ENCODE assay signal across 8 cellular contexts in genomic region chr18:79987566-79987965, GRCh38. TPM values are rescaled to one million over a fixed set of nuclear protein-coding genes. Genes with fewer than 3 reads are reported as not detected.
DNase-seq lines count a peak whose midpoint lies in the region; ATAC-seq, FAIRE-seq and TF ChIP-seq lines count a peak whose summit lies in the region.

No MANE protein-coding gene starts in this region.

- peak overlapping the region; percentile 93 for H3K9ac ChIP-seq in GM12878 (ENCODE audit: control insufficient read depth, insufficient read depth, low read length)

- H3K9me3 ChIP-seq in left ventricle myocardium inferior (replicated peaks) (no peaks in the 10 kb centered on the region), GM12878 (replicated peaks; ENCODE audit: control insufficient read depth, insufficient read depth, low read length) (no peaks in the 10 kb centered on the region), lung (ENCODE audit: control insufficient read depth in 2 of 2, insufficient read depth in 1 of 2, low read length in 1 of 2) (no peaks in the 10 kb centered on the region), uterus (no peaks in the 10 kb centered on the region)

- H3K36me3 ChIP-seq in left ventricle myocardium inferior = peaks cover 6% of the 10 kb centered on the region
- peaks cover 0 to 7% of the 10 kb centered on the region in 2 experiments; a peak in 3 of 4 replicates for H3K36me3 ChIP-seq in GM12878 (ENCODE audit: control insufficient read depth in 2 of 2, insufficient read depth in 2 of 2, low read length in 1 of 2)
- H3K36me3 ChIP-seq in lung (ENCODE audit: control insufficient read depth in 2 of 2, insufficient read depth in 2 of 2, low read length in 2 of 2) = peaks cover 2% of the 10 kb centered on the region in 2 donors
- H3K36me3 ChIP-seq in uterus = no peaks in the 10 kb centered on the region

- no peak for DNase-seq in left ventricle myocardium inferior
- no peak for DNase-seq in Right ventricle myocardium inferior (ENCODE audit: missing footprints)
- no peak for DNase-seq in GM12878 (ENCODE audit: low read depth, low spot score)
- no peak for DNase-seq in lung (ENCODE audit: low spot score)
- DNase-seq in uterus = no peak
- no peak for DNase-seq in HEK293T (ENCODE audit: extremely low spot score)
- DNase-seq in RPMI8226 = no peak
- no peak for DNase-seq in cerebellar cortex (ENCODE audit: low spot score)

- H3K27me3 ChIP-seq in left ventricle myocardium inferior (ENCODE audit: low read depth) (no peaks in the 10 kb centered on the region), GM12878 (replicated peaks in 1 of 2; ENCODE audit: control insufficient read depth in 2 of 2, insufficient read depth in 2 of 2, low read length in 1 of 2) (no peaks in the 10 kb centered on the region), lung (ENCODE audit: control insufficient read depth, insufficient read depth) (no peaks in the 10 kb centered on the region), uterus (no peaks in the 10 kb centered on the region)

- no TSS peak for BruUV-seq in GM12878 (replicated peaks; lab: Mats Ljungman, UMichigan)

- TF ChIP-seq CTCF in left ventricle myocardium inferior (IDR thresholded peaks at IDR 0.05; ENCODE audit: borderline replicate concordance) = no peak
- TF ChIP-seq CTCF in GM12878 (IDR thresholded peaks at IDR 0.05 in 2 of 3, conservative IDR thresholded peaks at IDR 0.05 in 1 of 3; ENCODE audit: control insufficient read depth in 2 of 3, extremely low read depth in 1 of 3, insufficient read depth in 1 of 3, low read depth in 3 of 3, low read length in 3 of 3) = no peak
- TF ChIP-seq CTCF in lung (IDR thresholded peaks at IDR 0.05; ENCODE audit: control extremely low read depth, extremely low read depth) = no peak
- TF ChIP-seq CTCF in uterus (IDR thresholded peaks at IDR 0.05) = no peak

- peaks cover 62% of the 10 kb centered on the region for H3K79me2 ChIP-seq in GM12878 (ENCODE audit: control insufficient read depth, insufficient read depth, low read length)

- RAD21 ChIA-PET in GM12878 (lab: Charles Lee; ENCODE audit: unreplicated experiment) = interaction anchor here (0.5 to 2.1 kb wide), 2 partner anchors 24 to 46 kb away, joined by 3 to 9 read pairs; partner anchors contain the start of genes HSBP1L1 and RBFA

- no peak for TF ChIP-seq RAD21 in GM12878 (IDR thresholded peaks at IDR 0.05; ENCODE audit: insufficient read depth, low read depth, low read length)

- H4K20me1 ChIP-seq in GM12878 (ENCODE audit: control insufficient read depth, insufficient read depth) = peaks cover 2% of the 10 kb centered on the region; the same call in 1 of the 2 replicates

- POLR2A ChIA-PET in GM12878 (lab: Charles Lee) (interaction anchor here (0.9 to 1.1 kb wide), 2 partner anchors 10 to 24 kb away, joined by 3 read pairs; no protein-coding TSS in a partner anchor), HEK293T (lab: Yijun Ruan, JAX) (interaction anchor here (0.8 kb wide), 1 partner anchor 58 kb away, joined by 3 read pairs; no protein-coding TSS in a partner anchor)

- ATAC-seq in Right ventricle myocardium inferior (no peak), GM12878 (no peak), lung (ENCODE audit: insufficient read depth, low FRiP score) (no peak)

- H3K4me1 ChIP-seq in left ventricle myocardium inferior (peaks cover 50% of the 10 kb centered on the region), GM12878 (ENCODE audit: control insufficient read depth, insufficient read depth, low read length) (no peaks in the 10 kb centered on the region), lung (ENCODE audit: control insufficient read depth in 2 of 2, insufficient read depth in 2 of 2, low read length in 2 of 2) (peaks cover 0 to 15% of the 10 kb centered on the region in 2 donors), uterus (no peaks in the 10 kb centered on the region)

- TF ChIP-seq POLR2A in GM12878 (IDR thresholded peaks at IDR 0.05; ENCODE audit: low read depth, low read length) = no peak
- TF ChIP-seq POLR2A in uterus (IDR thresholded peaks at IDR 0.05) = no peak

- in situ Hi-C loops in GM12878 (cut with MboI) = no loop called here

- SMC1A ChIA-PET in GM12878 (lab: Charles Lee; ENCODE audit: uncharacterized antibody, unreplicated experiment) = interaction anchor here (1.1 to 2.2 kb wide), 6 partner anchors 15 to 590 kb away, joined by 3 to 13 read pairs (median 3); partner anchors contain the start of gene HSBP1L1

- WGBS in GM12878 (ENCODE audit: insufficient coverage, insufficient replicate concordance, low lambda C conversion rate, missing lambda C conversion rate) = 0% methylated on average over 6 of the region's 6 CpGs
- WGBS in lung, 2 donors = 1% methylated on average over 6 of the region's 6 CpGs

- peak overlapping the region; percentile 70 for H3K4me2 ChIP-seq in GM12878 (ENCODE audit: control insufficient read depth, insufficient read depth)

- intact Hi-C loops in left ventricle myocardium inferior (cut with micrococcal nuclease) (no loop called here), Right ventricle myocardium inferior (cut with DNase I) (loop anchor here (5.0 kb wide), 2 partner anchors 35 to 120 kb away; partner anchors contain the start of genes ADNP2 and SLC66A2), GM12878 (cut with micrococcal nuclease; ENCODE audit: unreplicated experiment) (loop anchor here (5.0 to 10.0 kb wide), 5 partner anchors 35 to 305 kb away; partner anchors contain the start of genes KCNG2, RBFA and SLC66A2), uterus (cut with DNase I; ENCODE audit: low total_unique reads) (no loop called here)

- H3K4me3 ChIP-seq in left ventricle myocardium inferior = peak overlapping the region; percentile 88
- peak overlapping the region; percentile 72 for H3K4me3 ChIP-seq in GM12878
- peak overlapping the region; percentile 80 for H3K4me3 ChIP-seq in lung
- H3K4me3 ChIP-seq in uterus = peak overlapping the region; percentile 76 to 97

- CTCF ChIA-PET in GM12878 (lab: Yijun Ruan, JAX) (interaction anchor here (0.8 to 1.7 kb wide), 9 partner anchors 8 to 274 kb away, joined by 3 to 9 read pairs (median 4); partner anchors contain the start of gene RBFA), HEK293T (lab: Yijun Ruan, JAX) (no interaction called here)

- H2AFZ ChIP-seq in GM12878 (ENCODE audit: control insufficient read depth, low read depth, low read length) = peak overlapping the region; percentile 58

- peak overlapping the region; percentile 98 for H3K27ac ChIP-seq in left ventricle myocardium inferior (replicated peaks)
- peak overlapping the region; percentile 67 for H3K27ac ChIP-seq in GM12878 (ENCODE audit: control insufficient read depth, insufficient read depth)
- H3K27ac ChIP-seq in lung (ENCODE audit: low read depth in 1 of 2, low read length in 1 of 2) = peak overlapping the region in 1 of 2 donors; percentile 81
- peak overlapping the region; percentile 84 to 94 for H3K27ac ChIP-seq in uterus

- no peak for FAIRE-seq in GM12878 (lab: Jason Lieb, UNC)

- TF ChIP-seq EP300 in GM12878 (IDR thresholded peaks at IDR 0.05; ENCODE audit: borderline replicate concordance in 1 of 2, control insufficient read depth in 1 of 2, low read depth in 2 of 2, low read length in 2 of 2) = no peak

RNA-seq across cellular contexts. Expression of gene TXNL4A, which starts 0.8 kb away (rescaled TPM):
- 92.0 TPM for total RNA-seq in left ventricle myocardium inferior
- 90.8 TPM for total RNA-seq in Right ventricle myocardium inferior
- 27.3 and 27.9 TPM in 2 replicates for total RNA-seq in GM12878 (2013; cell fraction: nucleolus; rRNA removed)
- 84.5 and 91.4 TPM in 2 replicates for total RNA-seq in GM12878 (2014; rRNA removed)
- total RNA-seq in GM12878 (2014; rRNA removed; fragmentation: Illumina TruSeq; extraction: Trizol) = 111 and 122 TPM in 2 replicates
- 178 and 181 TPM in 2 replicates for total RNA-seq in GM12878 (2021)
- polyA plus RNA-seq in GM12878 (2011; ENCODE audit: low read depth) = 87.5 TPM
- 172 and 173 TPM in 2 replicates for polyA plus RNA-seq in GM12878 (2011; rRNA removed)
- polyA plus RNA-seq in GM12878 (2011; cell fraction: cytosol; rRNA removed) = 148 and 157 TPM in 2 replicates
- polyA plus RNA-seq in GM12878 (2011; cell fraction: nucleus; rRNA removed) = 64.9 and 77.2 TPM in 2 replicates
- 106 and 119 TPM in 2 replicates for polyA plus RNA-seq in GM12878 (2012)
- polyA plus RNA-seq in GM12878 (2014; fragmentation: Illumina TruSeq; extraction: Trizol) = 18.0 and 62.9 TPM in 2 replicates
- 100 to 1,000 TPM in 1 of 2 experiments, 10 to 100 TPM in 1; 38.4 to 132 TPM for polyA plus RNA-seq in GM12878 (2014; fragmentation: Nextera tagmentation; extraction: Ambion mirVana)
- polyA plus RNA-seq in GM12878 (2014; rRNA removed) = 125 and 127 TPM in 2 replicates
- 100 to 1,000 TPM; 307 to 329 TPM for polyA plus RNA-seq in GM12878 (2016; fragmentation: Nextera tagmentation; extraction: Ambion mirVana)
- 45.5 and 46.6 TPM in 2 replicates for polyA minus RNA-seq in GM12878 (2011; rRNA and poly(A)+ RNA removed)
- polyA minus RNA-seq in GM12878 (2011; cell fraction: cytosol; rRNA and poly(A)+ RNA removed) = 39.2 and 40.8 TPM in 2 replicates
- 9.4 and 17.8 TPM in 2 replicates for polyA minus RNA-seq in GM12878 (2011; cell fraction: nucleus; rRNA and poly(A)+ RNA removed)
- total RNA-seq in lung = 100 to 1,000 TPM in 1 of 2 donors, 10 to 100 TPM in 1; 29.9 to 101 TPM
- polyA plus RNA-seq in lung = 10 to 100 TPM; 84.1 to 86.2 TPM
- 10 to 100 TPM in 3 of 4 donors, 1 to 10 TPM in 1; 7.4 to 80.7 (median 34.4) TPM for total RNA-seq in uterus

RNA-seq across cellular contexts. Expression of gene HSBP1L1, which starts 23.1 kb away (rescaled TPM):
- total RNA-seq in left ventricle myocardium inferior (12.2 TPM), Right ventricle myocardium inferior (12.5 TPM), GM12878 (2014; rRNA removed) (10.1 and 12.8 TPM in 2 replicates), GM12878 (2014; rRNA removed; fragmentation: Illumina TruSeq; extraction: Trizol) (6.7 TPM in 2 replicates), GM12878 (2021) (4.9 and 5.7 TPM in 2 replicates), lung (10 to 100 TPM; 30.6 to 37.9 TPM), uterus (10 to 100 TPM in 2 of 4 donors, 1 to 10 TPM in 2; 6.6 to 21.3 (median 15.0) TPM)
- total RNA-seq in GM12878 (2013; cell fraction: nucleolus; rRNA removed) = 1.6 TPM in 1 of 2 replicates, not detected in the other
- 16.2 TPM for polyA plus RNA-seq in GM12878 (2011; ENCODE audit: low read depth)
- polyA plus RNA-seq in GM12878 (2011; rRNA removed) (0.14 TPM in 1 of 2 replicates, not detected in the other), GM12878 (2014; fragmentation: Illumina TruSeq; extraction: Trizol) (7.0 and 7.7 TPM in 2 replicates), GM12878 (2014; fragmentation: Nextera tagmentation; extraction: Ambion mirVana) (1 to 10 TPM in 1 of 2 experiments, under 1 TPM in 1; 0.97 to 2.1 TPM), GM12878 (2014; rRNA removed) (13.4 and 14.0 TPM in 2 replicates), GM12878 (2016; fragmentation: Nextera tagmentation; extraction: Ambion mirVana) (1 to 10 TPM; 6.9 to 9.1 TPM), lung (10 to 100 TPM; 23.2 to 80.9 TPM)
- 0.12 and 0.20 TPM in 2 replicates for polyA plus RNA-seq in GM12878 (2011; cell fraction: cytosol; rRNA removed)
- 0.10 and 0.13 TPM in 2 replicates for polyA plus RNA-seq in GM12878 (2011; cell fraction: nucleus; rRNA removed)
- polyA plus RNA-seq in GM12878 (2012) = 16.8 and 20.4 TPM in 2 replicates
- not detected in 2 replicates for polyA minus RNA-seq in GM12878 (2011; rRNA and poly(A)+ RNA removed)
- polyA minus RNA-seq in GM12878 (2011; cell fraction: cytosol; rRNA and poly(A)+ RNA removed) = not detected in 2 replicates
- 0.60 TPM in 1 of 2 replicates, not detected in the other for polyA minus RNA-seq in GM12878 (2011; cell fraction: nucleus; rRNA and poly(A)+ RNA removed)

RNA-seq across cellular contexts. Expression of gene SLC66A2, which starts 36.1 kb away (rescaled TPM):
- total RNA-seq in left ventricle myocardium inferior (27.4 TPM), Right ventricle myocardium inferior (29.3 TPM), GM12878 (2014; rRNA removed) (36.7 and 40.2 TPM in 2 replicates), GM12878 (2014; rRNA removed; fragmentation: Illumina TruSeq; extraction: Trizol) (12.3 TPM in 2 replicates), GM12878 (2021) (41.0 and 42.5 TPM in 2 replicates), lung (10 to 100 TPM; 26.5 to 69.8 TPM), uterus (10 to 100 TPM; 20.3 to 42.5 (median 32.5) TPM)
- total RNA-seq in GM12878 (2013; cell fraction: nucleolus; rRNA removed) = 51.8 and 53.7 TPM in 2 replicates
- polyA plus RNA-seq in GM12878 (2011; ENCODE audit: low read depth) = 9.6 TPM
- polyA plus RNA-seq in GM12878 (2011; rRNA removed) (9.4 and 17.3 TPM in 2 replicates), GM12878 (2014; fragmentation: Illumina TruSeq; extraction: Trizol) (1.2 and 5.9 TPM in 2 replicates), GM12878 (2014; fragmentation: Nextera tagmentation; extraction: Ambion mirVana) (1 to 10 TPM in 1 of 2 experiments, under 1 TPM in 1; 0.69 to 2.7 TPM), GM12878 (2014; rRNA removed) (42.5 and 44.3 TPM in 2 replicates), GM12878 (2016; fragmentation: Nextera tagmentation; extraction: Ambion mirVana) (10 to 100 TPM in 1 of 2 experiments, 1 to 10 TPM in 1; 3.6 to 23.1 TPM), lung (10 to 100 TPM; 54.9 to 71.8 TPM)
- 36.4 and 51.0 TPM in 2 replicates for polyA plus RNA-seq in GM12878 (2011; cell fraction: cytosol; rRNA removed)
- 60.7 and 67.9 TPM in 2 replicates for polyA plus RNA-seq in GM12878 (2011; cell fraction: nucleus; rRNA removed)
- polyA plus RNA-seq in GM12878 (2012) = 30.5 and 32.0 TPM in 2 replicates
- 16.0 and 36.0 TPM in 2 replicates for polyA minus RNA-seq in GM12878 (2011; rRNA and poly(A)+ RNA removed)
- 8.4 and 17.6 TPM in 2 replicates for polyA minus RNA-seq in GM12878 (2011; cell fraction: cytosol; rRNA and poly(A)+ RNA removed)
- polyA minus RNA-seq in GM12878 (2011; cell fraction: nucleus; rRNA and poly(A)+ RNA removed) = 17.9 and 22.3 TPM in 2 replicates

RNA-seq across cellular contexts. Expression of gene RBFA, which starts 46.7 kb away (rescaled TPM):
- 22.8 TPM for total RNA-seq in left ventricle myocardium inferior
- total RNA-seq in Right ventricle myocardium inferior = 25.3 TPM
- 72.0 and 72.3 TPM in 2 replicates for total RNA-seq in GM12878 (2013; cell fraction: nucleolus; rRNA removed)
- 56.0 and 59.3 TPM in 2 replicates for total RNA-seq in GM12878 (2014; rRNA removed)
- total RNA-seq in GM12878 (2014; rRNA removed; fragmentation: Illumina TruSeq; extraction: Trizol) = 33.3 and 36.8 TPM in 2 replicates
- 38.7 and 41.2 TPM in 2 replicates for total RNA-seq in GM12878 (2021)
- 22.8 TPM for polyA plus RNA-seq in GM12878 (2011; ENCODE audit: low read depth)
- polyA plus RNA-seq in GM12878 (2011; rRNA removed) = 25.5 and 37.0 TPM in 2 replicates
- polyA plus RNA-seq in GM12878 (2011; cell fraction: cytosol; rRNA removed) = 34.9 TPM in 2 replicates
- 46.3 and 49.5 TPM in 2 replicates for polyA plus RNA-seq in GM12878 (2011; cell fraction: nucleus; rRNA removed)
- polyA plus RNA-seq in GM12878 (2012) = 24.1 and 28.4 TPM in 2 replicates
- 25.7 and 39.1 TPM in 2 replicates for polyA plus RNA-seq in GM12878 (2014; fragmentation: Illumina TruSeq; extraction: Trizol)
- 1 to 10 TPM; 7.2 to 9.1 TPM for polyA plus RNA-seq in GM12878 (2014; fragmentation: Nextera tagmentation; extraction: Ambion mirVana)
- polyA plus RNA-seq in GM12878 (2014; rRNA removed) = 44.8 and 47.4 TPM in 2 replicates
- polyA plus RNA-seq in GM12878 (2016; fragmentation: Nextera tagmentation; extraction: Ambion mirVana) = 10 to 100 TPM; 37.2 to 38.3 TPM
- 21.6 and 25.1 TPM in 2 replicates for polyA minus RNA-seq in GM12878 (2011; rRNA and poly(A)+ RNA removed)
- polyA minus RNA-seq in GM12878 (2011; cell fraction: cytosol; rRNA and poly(A)+ RNA removed) = 7.3 and 8.6 TPM in 2 replicates
- polyA minus RNA-seq in GM12878 (2011; cell fraction: nucleus; rRNA and poly(A)+ RNA removed) = 26.8 and 44.3 TPM in 2 replicates
- 10 to 100 TPM; 27.2 to 32.1 TPM for total RNA-seq in lung
- polyA plus RNA-seq in lung = 10 to 100 TPM; 16.1 to 19.5 TPM
- total RNA-seq in uterus = 10 to 100 TPM; 18.2 to 54.7 (median 30.8) TPM

Comparison
In these comparisons a context has a peak if more than half of its experiments do, and no peak if none do; other contexts are left out.
1. intact Hi-C loops: an anchor here in Right ventricle myocardium inferior (5.0 kb wide) and GM12878 (5.0 to 10.0 kb wide); none called in left ventricle myocardium inferior and uterus.